Comparison of ENCODE assay signal across 4 cellular contexts in genomic region chr14:85911044-85911443, GRCh38.
"Had no signal": no experiment of that assay in that cellular context is flagged by ENCODE, and none has a peak within 500 bp of the region (broad histone marks: within the 10 kb centered on the region; RNA-seq: fewer than 3 reads in every experiment).

No MANE protein-coding gene starts in this region.

- DNase-seq: GM23248, GOT3, H7, HFFc6 had no signal
